16 cellular contexts compared by ENCODE assay signal in the genomic region with DNA sequence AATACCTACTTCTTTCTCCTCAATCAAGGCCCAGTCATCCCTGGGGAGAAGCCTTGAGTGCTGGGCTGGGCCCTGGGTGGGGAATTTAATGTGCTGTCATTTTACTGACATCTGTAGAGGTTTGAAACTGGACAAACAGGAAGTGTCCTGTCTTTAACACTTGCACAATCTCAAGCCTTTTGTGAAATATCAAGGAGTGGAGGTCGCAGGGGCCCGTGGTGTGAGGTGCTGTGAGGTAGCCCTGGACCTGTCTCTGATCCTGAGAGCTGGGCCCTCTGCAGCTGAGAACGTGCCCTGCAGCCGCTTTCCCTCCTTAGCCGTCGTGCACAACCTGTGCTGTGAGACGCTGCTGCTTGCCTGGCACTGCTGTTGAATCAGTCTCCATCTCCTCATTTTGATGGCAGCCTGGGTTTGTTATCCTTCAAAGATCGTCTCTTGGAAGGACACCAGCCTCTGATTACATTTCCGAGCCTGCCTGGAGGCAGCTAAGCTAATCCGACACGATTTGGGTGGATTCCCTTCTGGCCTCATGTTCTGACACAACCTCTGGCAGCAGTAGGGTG. TPM values are rescaled to one million over a fixed set of nuclear protein-coding genes. Genes with fewer than 3 reads are reported as not detected.
DNase-seq lines count a peak whose midpoint lies in the region; ATAC-seq and TF ChIP-seq lines count a peak whose summit lies in the region.
"Had no signal": no experiment of that assay in that cellular context is flagged by ENCODE, and none has a peak within 500 bp of the region (broad histone marks: within the 10 kb centered on the region; RNA-seq: fewer than 3 reads in every experiment).

No MANE protein-coding gene starts in this region.

- no peak for DNase-seq in activated CD4-positive, alpha-beta T cell treated with anti-CD3 and anti-CD28 coated beads for 36 hours
- no peak for DNase-seq in activated CD4-positive, alpha-beta T cell treated with anti-CD3 and anti-CD28 coated beads for 48 hours
- DNase-seq in NOMO-1 (lab: John Stamatoyannopoulos, UW; ENCODE audit: unreplicated experiment in 2 of 2) (peak; percentile 37 to 57), esophagus muscularis mucosa (ENCODE audit: extremely low spot score) (peak; percentile 92), hippocampal formation (lab: John Stamatoyannopoulos, UW) (no peak), NCI-H2107 (lab: John Stamatoyannopoulos, UW) (no peak), GM19240 (ENCODE audit: insufficient read length, low spot score) (no peak)
- no peak for DNase-seq in stimulated activated naive B cell treated with anti-CD40 and anti-IgM and Interleukin-4, amounts not matched to agents 10 μg/mL and 1 μg/mL and 100 μg/mL, for 72 hours
- DNase-seq: activated CD4-positive, alpha-beta T cell treated with anti-CD3 and anti-CD28 coated beads, Interleukin-2, amount 50 U/mL, for 48 hours; activated gamma-delta T cell; brain microvascular endothelial cell; HCEC 1CT; NCI-H1694; NK-92 treated with Interleukin-12 subunit alpha and Interleukin-12 subunit beta, amount 100 ng/mL, for 24 hours; T-cell; uterus had no signal

- no peaks in the 10 kb centered on the region for H3K36me3 ChIP-seq in esophagus muscularis mucosa
- H3K36me3 ChIP-seq: brain microvascular endothelial cell, uterus had no signal

- WGBS in esophagus muscularis mucosa = 49% methylated on average over 6 of the region's 11 CpGs

- TF ChIP-seq EP300 in esophagus muscularis mucosa (IDR thresholded peaks at IDR 0.05) = no peak

- peaks cover 0 to 77% (median 6%) of the 10 kb centered on the region in 4 donors for H3K27me3 ChIP-seq in esophagus muscularis mucosa
- H3K27me3 ChIP-seq: uterus had no signal

- POLR2A ChIA-PET in activated CD4-positive, alpha-beta T cell treated with anti-CD3 and anti-CD28 coated beads for 36 hours (lab: Charles Lee) = no interaction called here

- ATAC-seq in activated CD4-positive, alpha-beta T cell treated with anti-CD3 and anti-CD28 coated beads for 36 hours = no peak
- ATAC-seq in stimulated activated naive B cell treated with anti-CD40 and anti-IgM and Interleukin-4, amounts not matched to agents 10 μg/mL and 1 μg/mL and 100 μg/mL, for 72 hours (replicated peaks) = no peak
- ATAC-seq: T-cell had no signal

- H3K36me3 Mint-ChIP-seq in activated CD4-positive, alpha-beta T cell treated with anti-CD3 and anti-CD28 coated beads for 36 hours (ENCODE audit: low read depth) = no peaks in the 10 kb centered on the region
- no peaks in the 10 kb centered on the region for H3K36me3 Mint-ChIP-seq in stimulated activated naive B cell treated with anti-CD40 and anti-IgM and Interleukin-4, amounts not matched to agents 10 μg/mL and 1 μg/mL and 100 μg/mL, for 72 hours
- H3K36me3 Mint-ChIP-seq: T-cell had no signal

- H3K4me1 ChIP-seq in esophagus muscularis mucosa = peaks cover 3 to 26% (median 20%) of the 10 kb centered on the region in 4 donors

- no peaks in the 10 kb centered on the region for H3K9me3 Mint-ChIP-seq in activated CD4-positive, alpha-beta T cell treated with anti-CD3 and anti-CD28 coated beads for 36 hours (ENCODE audit: low read depth)
- H3K9me3 Mint-ChIP-seq in stimulated activated naive B cell treated with anti-CD40 and anti-IgM and Interleukin-4, amounts not matched to agents 10 μg/mL and 1 μg/mL and 100 μg/mL, for 72 hours = no peaks in the 10 kb centered on the region
- H3K9me3 Mint-ChIP-seq: T-cell had no signal

- H3K9me3 ChIP-seq in esophagus muscularis mucosa = no peaks in the 10 kb centered on the region
- H3K9me3 ChIP-seq: uterus had no signal

- H3K4me3 Mint-ChIP-seq in activated CD4-positive, alpha-beta T cell treated with anti-CD3 and anti-CD28 coated beads for 36 hours = no peak overlapping the region
- H3K4me3 Mint-ChIP-seq in stimulated activated naive B cell treated with anti-CD40 and anti-IgM and Interleukin-4, amounts not matched to agents 10 μg/mL and 1 μg/mL and 100 μg/mL, for 72 hours = peak overlapping the region in 1 of 2 donors; percentile 10
- H3K4me3 Mint-ChIP-seq: T-cell had no signal

- H3K27ac Mint-ChIP-seq in activated CD4-positive, alpha-beta T cell treated with anti-CD3 and anti-CD28 coated beads for 36 hours = peak overlapping the region; percentile 40
- H3K27ac Mint-ChIP-seq in stimulated activated naive B cell treated with anti-CD40 and anti-IgM and Interleukin-4, amounts not matched to agents 10 μg/mL and 1 μg/mL and 100 μg/mL, for 72 hours = peak overlapping the region; percentile 75

- CTCF ChIA-PET in activated CD4-positive, alpha-beta T cell treated with anti-CD3 and anti-CD28 coated beads for 36 hours (lab: Charles Lee) = interaction anchor here (0.7 to 14.5 kb wide), 5 partner anchors 20 to 96 kb away, joined by 3 to 149 read pairs (median 3); a partner anchor contains a TSS

- H3K4me1 Mint-ChIP-seq in activated CD4-positive, alpha-beta T cell treated with anti-CD3 and anti-CD28 coated beads for 36 hours = peaks cover 74% of the 10 kb centered on the region
- H3K4me1 Mint-ChIP-seq in stimulated activated naive B cell treated with anti-CD40 and anti-IgM and Interleukin-4, amounts not matched to agents 10 μg/mL and 1 μg/mL and 100 μg/mL, for 72 hours = peaks cover 67 to 95% of the 10 kb centered on the region in 2 donors

- no peaks in the 10 kb centered on the region for H3K27me3 Mint-ChIP-seq in activated CD4-positive, alpha-beta T cell treated with anti-CD3 and anti-CD28 coated beads for 36 hours
- H3K27me3 Mint-ChIP-seq in stimulated activated naive B cell treated with anti-CD40 and anti-IgM and Interleukin-4, amounts not matched to agents 10 μg/mL and 1 μg/mL and 100 μg/mL, for 72 hours = no peaks in the 10 kb centered on the region
- H3K27me3 Mint-ChIP-seq: T-cell had no signal

- peak overlapping the region; percentile 11 to 59 (median 46) for H3K27ac ChIP-seq in esophagus muscularis mucosa (replicated peaks in 1 of 4)
- H3K27ac ChIP-seq: brain microvascular endothelial cell, uterus had no signal

- intact Hi-C loops in activated CD4-positive, alpha-beta T cell treated with anti-CD3 and anti-CD28 coated beads for 36 hours (cut with DNase I, micrococcal nuclease) = loop anchor here in 1 of 2 experiments (10.0 kb wide), 1 partner anchor 787 kb away; no protein-coding TSS in a partner anchor
- intact Hi-C loops in esophagus muscularis mucosa (cut with DNase I) = no loop called here

- no peak overlapping the region for H3K4me3 ChIP-seq in esophagus muscularis mucosa
- H3K4me3 ChIP-seq: uterus had no signal

- TF ChIP-seq CTCF in esophagus muscularis mucosa (IDR thresholded peaks at IDR 0.05) = no peak

- TF ChIP-seq POLR2A in esophagus muscularis mucosa (IDR thresholded peaks at IDR 0.05; ENCODE audit: low read depth) = no peak

RNA-seq across cellular contexts. Expression of a gene that starts 29.9 kb away (rescaled TPM):
- total RNA-seq in activated CD4-positive, alpha-beta T cell treated with anti-CD3 and anti-CD28 coated beads for 36 hours = 100 to 1,000 TPM in 1 of 2 experiments, 10 to 100 TPM in 1; 99.7 to 122 TPM
- total RNA-seq in esophagus muscularis mucosa = 100 to 1,000 TPM in 2 of 4 donors, 10 to 100 TPM in 2; 86.8 to 112 (median 102) TPM

RNA-seq across cellular contexts. Expression of a gene that starts 47.2 kb away (rescaled TPM):
- not detected for total RNA-seq in activated CD4-positive, alpha-beta T cell treated with anti-CD3 and anti-CD28 coated beads for 36 hours
- 1 to 10 TPM in 3 of 4 donors, under 1 TPM in 1; 0.97 to 3.0 (median 2.7) TPM for total RNA-seq in esophagus muscularis mucosa
- total RNA-seq: T-cell had no signal

RNA-seq across cellular contexts. Expression of a gene that starts 52.5 kb away (rescaled TPM):
- 100 to 1,000 TPM; 325 to 389 TPM for total RNA-seq in activated CD4-positive, alpha-beta T cell treated with anti-CD3 and anti-CD28 coated beads for 36 hours
- under 1 TPM in 1 of 4 donors, not detected in 3; 0.33 TPM for total RNA-seq in esophagus muscularis mucosa

Comparison
In these comparisons a context has a peak if more than half of its experiments do, and no peak if none do; other contexts are left out.
1. DNase-seq: peak in NOMO-1 (2 of 2) and esophagus muscularis mucosa (single experiment); none in activated CD4-positive, alpha-beta T cell treated with anti-CD3 and anti-CD28 coated beads for 36 hours (single experiment), activated CD4-positive, alpha-beta T cell treated with anti-CD3 and anti-CD28 coated beads for 48 hours (single experiment), stimulated activated naive B cell treated with anti-CD40 and anti-IgM and Interleukin-4, amounts not matched to agents 10 μg/mL and 1 μg/mL and 100 μg/mL, for 72 hours (single experiment), hippocampal formation (0 of 2), NCI-H2107 (single experiment) and GM19240 (single experiment).
2. RNA of a gene that starts 52.5 kb away (total RNA-seq): 325 to 389 TPM in activated CD4-positive, alpha-beta T cell treated with anti-CD3 and anti-CD28 coated beads for 36 hours; 0.33 TPM in esophagus muscularis mucosa; every median in the first group is over 100 times any median in the second.